33 cellular contexts compared by ENCODE assay signal in genomic region chr13:75721307-75721706, GRCh38.
"Had no signal": no experiment of that assay in that cellular context is flagged by ENCODE, and none has a peak within 500 bp of the region (broad histone marks: within the 10 kb centered on the region; RNA-seq: fewer than 3 reads in every experiment).

No MANE protein-coding gene starts in this region.

- H3K36me3 ChIP-seq: adrenal gland, ascending aorta, esophagus muscularis mucosa, gastrocnemius medialis, heart left ventricle, WERI-Rb-1 had no signal

- H3K4me3 ChIP-seq: adrenal gland, ascending aorta, coronary artery, dorsolateral prefrontal cortex, esophagus muscularis mucosa, gastrocnemius medialis, heart left ventricle had no signal

- H3K4me1 ChIP-seq: adrenal gland, heart left ventricle had no signal

- FAIRE-seq: bronchial epithelial cell had no signal

- H3K27ac ChIP-seq: adrenal gland, ascending aorta, brain microvascular endothelial cell, coronary artery, dorsolateral prefrontal cortex, esophagus muscularis mucosa, foreskin keratinocyte, gastrocnemius medialis, heart left ventricle, WERI-Rb-1 had no signal

- H3K9me3 ChIP-seq: adrenal gland, ascending aorta, esophagus muscularis mucosa, gastrocnemius medialis, heart left ventricle had no signal

- H3K27me3 ChIP-seq: adrenal gland, ascending aorta, brain microvascular endothelial cell, dorsolateral prefrontal cortex, esophagus muscularis mucosa, foreskin keratinocyte, gastrocnemius medialis, heart left ventricle had no signal

- DNase-seq: activated B cell treated with CpG ODN at 0.5 μM for 24 hours; activated CD4-positive, alpha-beta T cell treated with anti-CD3 and anti-CD28 coated beads for 48 hours; activated CD4-positive, alpha-beta T cell treated with anti-CD3 and anti-CD28 coated beads, Interleukin-2, amount 50 U/mL, for 1 hour; activated CD4-positive, alpha-beta T cell treated with anti-CD3 and anti-CD28 coated beads, Interleukin-2, amount 50 U/mL, for 48 hours; activated CD8-positive, alpha-beta memory T cell treated with anti-CD3 and anti-CD28 coated beads for 24 hours; activated CD8-positive, alpha-beta T cell treated with anti-CD3 and anti-CD28 coated beads for 36 hours; activated effector memory CD4-positive, alpha-beta T cell treated with Interleukin-2 at 50 U/mL for 16 hours; activated gamma-delta T cell treated with Interleukin-2 at 50 U/mL for 16 hours; activated naive CD4-positive, alpha-beta T cell treated with anti-CD3 and anti-CD28 coated beads for 36 hours; activated naive CD8-positive, alpha-beta T cell treated with anti-CD3 and anti-CD28 coated beads for 36 hours; activated naive CD8-positive, alpha-beta T cell treated with anti-CD3 and anti-CD28 coated beads, Interleukin-2, amount 50 U/mL, for 24 hours; activated T-cell treated with anti-CD3 and anti-CD28 coated beads, Interleukin-2, amount 50 U/mL, for 4 hours; adrenal gland; amygdala; brain microvascular endothelial cell; dorsolateral prefrontal cortex; effector memory CD4-positive, alpha-beta T cell; endodermal cell; erythroblast; foreskin keratinocyte; gastrocnemius medialis; glutamatergic neuron; heart left ventricle; T-helper 1 cell; T-helper 17 cell; T1000; WERI-Rb-1 had no signal

- ATAC-seq: activated CD4-positive, CD25-positive, alpha-beta regulatory T cell treated with anti-CD3 and anti-CD28 coated beads, Interleukin-2, amount 50 U/mL, for 24 hours; activated CD8-positive, alpha-beta T cell treated with anti-CD3 and anti-CD28 coated beads for 36 hours; activated naive CD8-positive, alpha-beta T cell treated with anti-CD3 and anti-CD28 coated beads, Interleukin-2, amount 50 U/mL, for 24 hours; activated T-cell treated with anti-CD3 and anti-CD28 coated beads, Interleukin-2, amount 50 U/mL, for 4 hours; activated T-helper 17 cell treated with anti-CD3 and anti-CD28 coated beads, Interleukin-2, amount 50 U/mL, for 72 hours; foreskin keratinocyte; gastrocnemius medialis; heart left ventricle; T-helper 17 cell had no signal
